ENCODE assay signal across 1 cellular context in the genomic region with DNA sequence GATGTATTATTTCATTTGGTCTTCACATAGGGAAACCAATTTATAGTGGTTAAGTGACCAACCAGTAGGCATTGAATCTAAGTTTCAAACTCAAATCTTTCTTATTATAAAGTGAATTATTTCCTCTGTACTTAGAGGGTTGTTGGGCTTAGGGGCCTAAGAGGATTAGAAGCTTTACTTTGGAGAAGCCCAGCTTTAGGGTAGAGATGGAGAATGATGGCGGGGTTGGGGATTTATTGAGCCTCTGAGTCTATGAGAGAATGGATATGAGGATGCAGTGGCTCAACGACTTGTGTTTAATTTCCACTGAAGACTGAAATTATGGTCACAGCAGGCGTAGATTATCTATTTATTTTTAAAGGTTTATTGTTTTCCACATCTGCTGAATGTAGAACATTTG.
TF ChIP-seq lines count a peak whose summit lies in the region.

No MANE protein-coding gene starts in this region.

TF ChIP-seq in IMR-90, 13 proteins besides CTCF, POLR2A, EP300 and RAD21:
- TF ChIP-seq RCOR1 (IDR thresholded peaks at IDR 0.05; ENCODE audit: insufficient replicate concordance, low read length) = no peak
- TF ChIP-seq BHLHE40 (IDR thresholded peaks at IDR 0.05; ENCODE audit: low read depth, low read length) = no peak
- TF ChIP-seq CHD1 (IDR thresholded peaks at IDR 0.05; ENCODE audit: low read depth, low read length) = no peak
- no peak for TF ChIP-seq FOS (IDR thresholded peaks at IDR 0.05; ENCODE audit: low read depth, low read length)
- TF ChIP-seq SMC3 (IDR thresholded peaks at IDR 0.05; ENCODE audit: low read depth, low read length) = no peak
- TF ChIP-seq USF2 (IDR thresholded peaks at IDR 0.05; ENCODE audit: low read depth, low read length) = no peak
- no peak for TF ChIP-seq NFE2L2 (IDR thresholded peaks at IDR 0.05; ENCODE audit: low read depth, low read length)
- no peak for TF ChIP-seq MXI1 (IDR thresholded peaks at IDR 0.05; ENCODE audit: borderline replicate concordance, low read depth, low read length)
- no peak for TF ChIP-seq MAFK (IDR thresholded peaks at IDR 0.05; ENCODE audit: low read depth, low read length)
- no peak for TF ChIP-seq MAZ (IDR thresholded peaks at IDR 0.05; ENCODE audit: borderline replicate concordance, low read depth, low read length)
- TF ChIP-seq CEBPB (IDR thresholded peaks at IDR 0.05; ENCODE audit: low read depth, low read length) = no peak
- no peak for TF ChIP-seq RFX5 (IDR thresholded peaks at IDR 0.05; ENCODE audit: low read depth, low read length)
- TF ChIP-seq ELK1 (IDR thresholded peaks at IDR 0.05; ENCODE audit: borderline replicate concordance, low read depth, low read length) = no peak
